In the genomic region with DNA sequence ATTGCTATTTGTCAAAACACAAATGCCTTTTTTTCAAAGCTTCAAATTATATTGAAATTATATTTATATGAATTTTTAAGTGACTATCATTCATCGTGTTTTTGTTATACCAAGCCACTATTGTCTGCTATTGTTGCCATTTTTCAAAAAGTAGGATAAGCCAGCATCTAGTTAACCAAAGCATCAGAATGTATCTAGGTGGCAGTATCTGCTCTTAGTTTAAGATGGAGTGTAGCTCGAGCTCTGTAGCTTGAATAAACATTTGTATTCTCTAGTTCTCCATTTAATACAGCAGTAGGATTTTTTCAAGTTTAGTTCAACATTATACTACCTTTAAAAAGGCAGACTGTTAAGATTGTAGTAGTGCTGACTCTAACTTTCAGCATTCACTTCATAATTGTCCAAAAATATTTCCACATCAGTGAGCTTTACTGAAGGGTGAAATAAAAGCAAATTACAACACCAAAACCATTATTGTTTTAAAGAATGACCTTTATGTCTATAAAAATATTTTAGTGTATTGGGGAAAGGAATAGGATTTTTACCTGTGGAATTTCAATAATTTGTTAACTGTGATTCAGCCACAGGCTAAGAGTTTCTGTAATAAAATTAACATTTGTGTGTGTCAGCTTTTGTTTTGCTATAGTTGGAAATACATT, we compare ENCODE assay signal across 8 cellular contexts. TPM values are rescaled to one million over a fixed set of nuclear protein-coding genes. Genes with fewer than 3 reads are reported as not detected.
DNase-seq lines count a peak whose midpoint lies in the region; ATAC-seq and TF ChIP-seq lines count a peak whose summit lies in the region.

No MANE protein-coding gene starts in this region.

- H3K9me3 Mint-ChIP-seq in endothelial cell (ENCODE audit: unreplicated experiment) (no peaks in the 10 kb centered on the region), progenitor cell of endocrine pancreas (ENCODE audit: low read depth) (peaks cover 2% of the 10 kb centered on the region)

- ATAC-seq in HG03469 (IDR thresholded peaks at IDR 0.05; ENCODE audit: unreplicated experiment) (no peak), GM18873 (IDR thresholded peaks at IDR 0.05; ENCODE audit: low FRiP score, unreplicated experiment) (no peak)

- H3K27ac Mint-ChIP-seq in endothelial cell (ENCODE audit: unreplicated experiment) (peak overlapping the region; percentile 2), progenitor cell of endocrine pancreas (peak overlapping the region; percentile 45)

- no peaks in the 10 kb centered on the region for H3K36me3 Mint-ChIP-seq in endothelial cell (ENCODE audit: low read depth, unreplicated experiment)
- H3K36me3 Mint-ChIP-seq in progenitor cell of endocrine pancreas (ENCODE audit: insufficient read depth), result peaks cover 7% of the 10 kb centered on the region

- H3K4me3 Mint-ChIP-seq in endothelial cell (ENCODE audit: unreplicated experiment) (no peak overlapping the region), progenitor cell of endocrine pancreas (ENCODE audit: low read depth) (no peak overlapping the region)

- H3K27me3 Mint-ChIP-seq in endothelial cell (ENCODE audit: unreplicated experiment), result no peaks in the 10 kb centered on the region
- no peaks in the 10 kb centered on the region for H3K27me3 Mint-ChIP-seq in progenitor cell of endocrine pancreas

- DNase-seq in DMS 273 (lab: John Stamatoyannopoulos, UW; ENCODE audit: unreplicated experiment), result peak; percentile 14
- DNase-seq in DMS 273 treated with DMSO at 0.1 percent for 48 hours (lab: John Stamatoyannopoulos, UW), result no peak
- DNase-seq in NCI-H748 (lab: John Stamatoyannopoulos, UW; ENCODE audit: unreplicated experiment), result peak; percentile 34
- no peak for DNase-seq in endothelial cell (ENCODE audit: low spot score)
- DNase-seq in progenitor cell of endocrine pancreas (ENCODE audit: low spot score, unreplicated experiment), result no peak
- no peak for DNase-seq in stimulated activated CD4-positive, alpha-beta T cell treated with anti-CD3 and anti-CD28 coated beads, Interleukin-4, amount 100 ng/mL, for 24 hours

- TF ChIP-seq CTCF in endothelial cell (IDR thresholded peaks at IDR 0.05; ENCODE audit: unreplicated experiment) (no peak), progenitor cell of endocrine pancreas (IDR thresholded peaks at IDR 0.05; ENCODE audit: unreplicated experiment) (peak; percentile 9)

- H3K4me1 Mint-ChIP-seq in endothelial cell (ENCODE audit: unreplicated experiment) (peaks cover 9% of the 10 kb centered on the region), progenitor cell of endocrine pancreas (ENCODE audit: low read depth) (peaks cover 17% of the 10 kb centered on the region)

RNA-seq across cellular contexts. Expression of gene C15orf61, which starts 19.6 kb away (rescaled TPM):
- total RNA-seq in endothelial cell (ENCODE audit: unreplicated experiment) (4.5 TPM), progenitor cell of endocrine pancreas (9.2 and 9.6 TPM in 2 replicates)

RNA-seq across cellular contexts. Expression of gene MAP2K5, which starts 41.2 kb away (rescaled TPM):
- total RNA-seq in endothelial cell (ENCODE audit: unreplicated experiment) (22.2 TPM), progenitor cell of endocrine pancreas (26.0 and 30.7 TPM in 2 replicates)

Comparison
In these comparisons a context has a peak if more than half of its experiments do, and no peak if none do; other contexts are left out.
1. DNase-seq: peak in DMS 273 (single experiment) and NCI-H748 (single experiment); none in DMS 273 treated with DMSO at 0.1 percent for 48 hours (single experiment), endothelial cell (single experiment), progenitor cell of endocrine pancreas (single experiment) and stimulated activated CD4-positive, alpha-beta T cell treated with anti-CD3 and anti-CD28 coated beads, Interleukin-4, amount 100 ng/mL, for 24 hours (single experiment).